ENCODE assay signal across 14 cellular contexts in the genomic region with DNA sequence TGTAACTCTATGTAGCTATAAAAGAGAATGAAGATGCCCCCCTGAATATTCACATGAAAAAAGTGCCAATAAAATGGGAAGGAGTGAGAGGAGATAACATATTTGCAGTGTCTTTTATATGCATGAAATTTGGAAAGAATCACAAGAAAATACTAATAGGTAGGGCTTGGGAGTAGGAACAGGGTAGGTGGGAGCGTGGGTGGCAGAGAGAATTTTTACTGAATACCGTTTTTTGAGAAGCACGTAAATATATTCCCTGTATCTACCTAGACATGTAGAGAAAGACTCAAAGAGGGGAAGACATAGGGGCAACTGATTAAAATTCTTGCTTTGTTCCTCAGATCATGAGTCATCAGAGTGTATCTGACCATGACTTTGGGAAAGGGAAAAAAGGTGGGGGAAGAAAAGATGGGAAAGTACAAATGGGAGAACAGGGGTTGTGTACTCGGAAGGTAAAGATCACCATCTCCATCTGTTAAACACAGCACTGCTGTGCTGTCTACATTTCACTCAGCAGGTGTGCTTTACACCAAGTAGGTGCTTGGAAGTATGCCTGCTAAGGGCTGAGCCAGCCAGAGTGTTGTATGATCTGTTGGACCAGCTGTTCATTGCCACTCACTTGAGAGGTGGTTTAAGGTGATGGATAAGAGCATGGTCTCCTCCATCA. TPM values are rescaled to one million over a fixed set of nuclear protein-coding genes. Genes with fewer than 3 reads are reported as not detected.
A peak's percentile ranks its signal among the peaks of the same experiment; 100 is the strongest.
DNase-seq lines count a peak whose midpoint lies in the region; ATAC-seq and TF ChIP-seq lines count a peak whose summit lies in the region.
"Had no signal": no experiment of that assay in that cellular context is flagged by ENCODE, and none has a peak within 500 bp of the region (broad histone marks: within the 10 kb centered on the region; RNA-seq: fewer than 3 reads in every experiment).

No MANE protein-coding gene starts in this region.

- intact Hi-C loops in mucosa of descending colon (cut with DNase I, micrococcal nuclease), result no loop called here
- intact Hi-C loops in uterus (cut with DNase I; ENCODE audit: low total_unique reads), result no loop called here
- intact Hi-C loops in Right ventricle myocardium inferior (cut with DNase I), result no loop called here
- intact Hi-C loops in heart left ventricle (cut with DNase I), result loop anchor here in 1 of 10 donors (10.0 kb wide), 1 partner anchor 53 kb away; no protein-coding TSS in a partner anchor

- 88 to 94% (median 91%) methylated on average over 4 of the region's 4 CpGs for WGBS in heart left ventricle, 4 donors

- DNase-seq in ELR (ENCODE audit: low read depth) (peak; percentile 73), NCI-H1092 treated with DMSO at 0.1 percent for 48 hours (lab: John Stamatoyannopoulos, UW) (peak; percentile 72), RPMI7951 (ENCODE audit: low read depth) (peak; percentile 49), mucosa of descending colon (no peak), HPDE6-E6E7 (ENCODE audit: extremely low spot score) (no peak), uterus (no peak), Right ventricle myocardium inferior (ENCODE audit: missing footprints) (no peak), heart left ventricle (no peak)
- DNase-seq: Kasumi-1; stimulated activated CD4-positive, alpha-beta T cell treated with anti-CD3 and anti-CD28 coated beads, Interleukin-4, amount 100 ng/mL, for 1 hour; stomach had no signal

- H3K4me3 ChIP-seq in mucosa of descending colon (no peak overlapping the region), uterus (no peak overlapping the region), heart left ventricle (no peak overlapping the region)
- H3K4me3 ChIP-seq: ascending aorta, HAP-1, stomach had no signal

- TF ChIP-seq CTCF in mucosa of descending colon (IDR thresholded peaks at IDR 0.05) (no peak), uterus (IDR thresholded peaks at IDR 0.05) (no peak), heart left ventricle (IDR thresholded peaks at IDR 0.05) (no peak)

- TF ChIP-seq POLR2A in uterus (IDR thresholded peaks at IDR 0.05) (no peak), heart left ventricle (IDR thresholded peaks at IDR 0.05) (no peak)

- H3K27ac ChIP-seq in uterus, result no peak overlapping the region
- no peak overlapping the region for H3K27ac ChIP-seq in heart left ventricle
- H3K27ac ChIP-seq: ascending aorta, parathyroid adenoma, stomach had no signal

- H3K36me3 ChIP-seq in mucosa of descending colon (ENCODE audit: low read depth) (no peaks in the 10 kb centered on the region), uterus (no peaks in the 10 kb centered on the region), heart left ventricle (no peaks in the 10 kb centered on the region)
- H3K36me3 ChIP-seq: ascending aorta, HAP-1, stomach had no signal

- no peaks in the 10 kb centered on the region for H3K27me3 ChIP-seq in uterus
- no peaks in the 10 kb centered on the region for H3K27me3 ChIP-seq in heart left ventricle
- H3K27me3 ChIP-seq: ascending aorta, stomach had no signal

- peak; percentile 41 for ATAC-seq in mucosa of descending colon
- no peak for ATAC-seq in Right ventricle myocardium inferior
- ATAC-seq in heart left ventricle, result no peak

- H3K9me3 ChIP-seq in mucosa of descending colon (no peaks in the 10 kb centered on the region), uterus (no peaks in the 10 kb centered on the region), heart left ventricle (no peaks in the 10 kb centered on the region)
- H3K9me3 ChIP-seq: ascending aorta, HAP-1, stomach had no signal

- H3K4me1 ChIP-seq in mucosa of descending colon (ENCODE audit: low read depth) (peaks cover 23% of the 10 kb centered on the region), uterus (no peaks in the 10 kb centered on the region), heart left ventricle (peaks cover 0 to 18% (median 0%) of the 10 kb centered on the region in 12 donors)
- H3K4me1 ChIP-seq: ascending aorta, HAP-1, parathyroid adenoma, stomach had no signal

RNA-seq across cellular contexts. Expression of a gene that starts 16.0 kb away (rescaled TPM):
- 23.2 and 42.0 TPM in 2 replicates for total RNA-seq in RPMI7951 (2014; rRNA removed; shearing (Covaris generic))
- 100 to 1,000 TPM; 138 to 250 (median 203) TPM for total RNA-seq in mucosa of descending colon
- total RNA-seq in uterus, result 10 to 100 TPM in 3 of 4 donors, 1 to 10 TPM in 1; 7.7 to 62.1 (median 27.8) TPM
- 1.6 TPM for total RNA-seq in Right ventricle myocardium inferior
- total RNA-seq in heart left ventricle, result 10 to 100 TPM in 1 of 9 donors, 1 to 10 TPM in 6, under 1 TPM in 2; 0.67 to 17.8 (median 3.1) TPM
- 1 to 10 TPM in 1 of 2 donors, under 1 TPM in 1; 0.61 to 3.3 TPM for polyA plus RNA-seq in heart left ventricle

RNA-seq across cellular contexts. Expression of a gene that starts 22.8 kb away (rescaled TPM):
- total RNA-seq in RPMI7951 (2014; rRNA removed; shearing (Covaris generic)), result 41.4 and 59.2 TPM in 2 replicates
- total RNA-seq in mucosa of descending colon (10 to 100 TPM; 35.4 to 64.0 (median 40.8) TPM), uterus (10 to 100 TPM; 10.5 to 30.2 (median 22.8) TPM), Right ventricle myocardium inferior (56.0 TPM), heart left ventricle (10 to 100 TPM; 39.0 to 92.4 (median 59.4) TPM)
- polyA plus RNA-seq in heart left ventricle, result 10 to 100 TPM; 43.1 to 46.4 TPM

Comparison
In these comparisons a context has a peak if more than half of its experiments do, and no peak if none do; other contexts are left out.
1. DNase-seq: peak in ELR (single experiment), NCI-H1092 treated with DMSO at 0.1 percent for 48 hours (single experiment) and RPMI7951 (single experiment); none in mucosa of descending colon (0 of 3), HPDE6-E6E7 (single experiment), uterus (0 of 2), Right ventricle myocardium inferior (single experiment) and heart left ventricle (0 of 5).